ENCODE assay signal across 7 cellular contexts in the genomic region with DNA sequence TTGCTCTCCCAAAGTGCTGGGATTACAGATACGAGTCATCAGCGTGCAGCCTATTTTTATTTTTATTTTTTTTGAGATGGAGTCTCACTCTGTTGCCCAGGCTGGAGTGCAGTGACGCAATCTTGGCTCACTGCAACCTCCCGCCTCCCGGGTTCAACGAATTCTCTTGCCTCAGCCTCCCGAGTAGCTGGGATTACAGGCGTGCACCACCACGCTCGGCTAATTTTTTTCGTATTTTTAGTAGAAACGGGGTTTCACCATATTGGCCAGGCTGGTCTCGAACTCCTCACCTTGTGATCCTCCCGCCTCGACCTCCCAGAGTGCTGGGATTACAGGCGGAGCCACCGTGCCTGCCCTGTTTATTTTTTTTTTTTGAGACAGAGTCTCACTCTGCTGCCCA. TPM values are rescaled to one million over a fixed set of nuclear protein-coding genes. Genes with fewer than 3 reads are reported as not detected.
"Had no signal": no experiment of that assay in that cellular context is flagged by ENCODE, and none has a peak within 500 bp of the region (broad histone marks: within the 10 kb centered on the region; RNA-seq: fewer than 3 reads in every experiment).

No MANE protein-coding gene starts in this region.

RNA-seq across cellular contexts. Expression of a gene that starts 53.8 kb away (rescaled TPM):
- total RNA-seq: activated CD4-positive, alpha-beta memory T cell treated with anti-CD3 and anti-CD28 coated beads, Interleukin-2, amount 10 ng/mL, durations not matched to agents 7 days and 5 days; activated CD4-positive, alpha-beta T cell treated with anti-CD3 and anti-CD28 coated beads for 36 hours; activated CD4-positive, alpha-beta T cell treated with anti-CD3 and anti-CD28 coated beads, Interleukin-2, amount 10 ng/mL, durations not matched to agents 7 days and 5 days; activated naive CD8-positive, alpha-beta T cell treated with anti-CD3 and anti-CD28 coated beads, Interleukin-2, amount 10 ng/mL, durations not matched to agents 7 days and 5 days; ascending aorta; bronchial epithelial cell; cardiac muscle cell had no signal
